Comparison of ENCODE assay signal across 19 cellular contexts in genomic region chr11:117488996-117489952, GRCh38.
A peak's percentile ranks its signal among the peaks of the same experiment; 100 is the strongest.
DNase-seq lines count a peak whose midpoint lies in the region; ATAC-seq and TF ChIP-seq lines count a peak whose summit lies in the region.
"Had no signal": no experiment of that assay in that cellular context is flagged by ENCODE, and none has a peak within 500 bp of the region (broad histone marks: within the 10 kb centered on the region; RNA-seq: fewer than 3 reads in every experiment).

No MANE protein-coding gene starts in this region.

- H3K27ac ChIP-seq in ovary: no peak overlapping the region
- H3K27ac ChIP-seq: A549 had no signal

- intact Hi-C loops in ovary (cut with DNase I): no loop called here

- no peak for TF ChIP-seq POLR2A in ovary (IDR thresholded peaks at IDR 0.05)

- no peaks in the 10 kb centered on the region for H3K36me3 ChIP-seq in ovary
- H3K36me3 ChIP-seq: BE2C, MG63 had no signal

- no peak for TF ChIP-seq CTCF in ovary (IDR thresholded peaks at IDR 0.05)

- DNase-seq in NCI-H82 (lab: John Stamatoyannopoulos, UW) (peak; percentile 54), left kidney (ENCODE audit: low read depth, low spot score) (peak; percentile 19), ovary (no peak), COR-L47 (lab: John Stamatoyannopoulos, UW) (no peak)
- no peak for DNase-seq in stimulated activated naive CD8-positive, alpha-beta T cell treated with anti-CD3 and anti-CD28 coated beads, Interleukin-15, Interleukin-2, amounts not matched to agents 100 U/mL and 50 U/mL, for 24 hours
- no peak for DNase-seq in activated CD4-positive, alpha-beta T cell treated with anti-CD3 and anti-CD28 coated beads, Interleukin-2, amount 50 U/mL, for 4 hours
- DNase-seq: BE2C; Caco-2; CD4-positive, alpha-beta T cell; DMS 273 treated with DMSO at 0.1 percent for 48 hours; DND-41; MG63; NCI-H2081 treated with DMSO at 0.1 percent for 48 hours; NCI-H2171 treated with DMSO at 0.1 percent for 48 hours; NCI-H446 treated with DMSO at 0.1 percent for 48 hours had no signal

- no peak for TF ChIP-seq EP300 in ovary (IDR thresholded peaks at IDR 0.05)

- H3K4me3 ChIP-seq in ovary: no peak overlapping the region
- H3K4me3 ChIP-seq: A549, GM12878, MG63 had no signal

- H3K9me3 ChIP-seq in ovary: no peaks in the 10 kb centered on the region
- H3K9me3 ChIP-seq: A549, BE2C, Caco-2, MG63 had no signal

- ATAC-seq in SK-N-SH treated with all-trans-retinoic acid at 6 μM for 48 hours: peak; percentile 27; the same call in 1 of the 3 replicates
- peak; percentile 24 for ATAC-seq in stimulated activated naive CD8-positive, alpha-beta T cell treated with anti-CD3 and anti-CD28 coated beads, Interleukin-15, Interleukin-2, amounts not matched to agents 100 U/mL and 50 U/mL, for 24 hours
- ATAC-seq in HG02678 (IDR thresholded peaks at IDR 0.05; ENCODE audit: unreplicated experiment): no peak
- ATAC-seq: A549 had no signal

- H3K4me1 ChIP-seq in ovary (ENCODE audit: insufficient read depth): no peaks in the 10 kb centered on the region
- H3K4me1 ChIP-seq: A549, Caco-2 had no signal

- 82 to 86% (median 85%) methylated on average over 14 of the region's 14 CpGs for WGBS in ovary, 3 donors

- no peaks in the 10 kb centered on the region for H3K27me3 ChIP-seq in ovary
- H3K27me3 ChIP-seq: BE2C, MG63 had no signal

TF ChIP-seq in SK-N-SH treated with all-trans-retinoic acid at 6 μM for 48 hours, 23 proteins besides CTCF, POLR2A, EP300 and RAD21:
- TF ChIP-seq OSR1 (CRISPR knock-in tag; IDR thresholded peaks at IDR 0.05) (no peak), ISL1 (CRISPR knock-in tag; IDR thresholded peaks at IDR 0.05) (no peak), ZNF70 (CRISPR knock-in tag; IDR thresholded peaks at IDR 0.05) (no peak)
TF ChIP-seq in SK-N-SH treated with all-trans-retinoic acid at 6 μM for 48 hours: peak in this region for 0.

Comparison
In these comparisons a context has a peak if more than half of its experiments do, and no peak if none do; other contexts are left out.
1. DNase-seq: peak in NCI-H82 (single experiment) and left kidney (single experiment); none in stimulated activated naive CD8-positive, alpha-beta T cell treated with anti-CD3 and anti-CD28 coated beads, Interleukin-15, Interleukin-2, amounts not matched to agents 100 U/mL and 50 U/mL, for 24 hours (single experiment), ovary (0 of 5), activated CD4-positive, alpha-beta T cell treated with anti-CD3 and anti-CD28 coated beads, Interleukin-2, amount 50 U/mL, for 4 hours (0 of 2) and COR-L47 (single experiment).